Comparison of ENCODE assay signal across 1 cellular context in genomic region chr5:142548739-142549275, GRCh38.
A peak's percentile ranks its signal among the peaks of the same experiment; 100 is the strongest.
TF ChIP-seq lines count a peak whose summit lies in the region.

No MANE protein-coding gene starts in this region.

TF ChIP-seq in HEK293, 187 proteins besides CTCF, POLR2A, EP300 and RAD21 (continued from another document):
- TF ChIP-seq, protein P1, sequence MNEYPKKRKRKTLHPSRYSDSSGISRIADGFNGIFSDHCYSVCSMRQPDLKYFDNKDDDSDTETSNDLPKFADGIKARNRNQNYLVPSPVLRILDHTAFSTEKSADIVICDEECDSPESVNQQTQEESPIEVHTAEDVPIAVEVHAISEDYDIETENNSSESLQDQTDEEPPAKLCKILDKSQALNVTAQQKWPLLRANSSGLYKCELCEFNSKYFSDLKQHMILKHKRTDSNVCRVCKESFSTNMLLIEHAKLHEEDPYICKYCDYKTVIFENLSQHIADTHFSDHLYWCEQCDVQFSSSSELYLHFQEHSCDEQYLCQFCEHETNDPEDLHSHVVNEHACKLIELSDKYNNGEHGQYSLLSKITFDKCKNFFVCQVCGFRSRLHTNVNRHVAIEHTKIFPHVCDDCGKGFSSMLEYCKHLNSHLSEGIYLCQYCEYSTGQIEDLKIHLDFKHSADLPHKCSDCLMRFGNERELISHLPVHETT (tag by site-specific recombination; IDR thresholded peaks at IDR 0.05): 0 out of 2 replicates have a peak, but pooled peaks have one; percentile 42
- TF ChIP-seq ZNF274 (IDR thresholded peaks at IDR 0.05; ENCODE audit: low read length) (no peak), ZNF274 (tag by site-specific recombination; IDR thresholded peaks at IDR 0.05; ENCODE audit: borderline replicate concordance) (no peak), HOXC10 (CRISPR knock-in tag; IDR thresholded peaks at IDR 0.05) (no peak), MEIS1 (CRISPR knock-in tag; IDR thresholded peaks at IDR 0.05; ENCODE audit: borderline replicate concordance) (no peak), ZNF558 (tag by site-specific recombination; IDR thresholded peaks at IDR 0.05) (no peak), RBAK (tag by site-specific recombination; IDR thresholded peaks at IDR 0.05) (no peak), ZSCAN23 (tag by site-specific recombination; IDR thresholded peaks at IDR 0.05) (no peak), SCRT1 (tag by site-specific recombination; IDR thresholded peaks at IDR 0.05; ENCODE audit: borderline replicate concordance) (no peak), ZNF785 (tag by site-specific recombination; IDR thresholded peaks at IDR 0.05) (no peak), ZNF2 (tag by site-specific recombination; IDR thresholded peaks at IDR 0.05) (0 out of 2 replicates have a peak, but pooled peaks have one; percentile 59), ZNF23 (tag by site-specific recombination; IDR thresholded peaks at IDR 0.05; ENCODE audit: borderline replicate concordance) (no peak), TSHZ1 (tag by site-specific recombination; IDR thresholded peaks at IDR 0.05; ENCODE audit: borderline replicate concordance) (no peak), SP7 (tag by site-specific recombination; IDR thresholded peaks at IDR 0.05) (peak; percentile 31; the same call in 1 of the 2 replicates), GFI1B (tag by site-specific recombination; IDR thresholded peaks at IDR 0.05) (no peak), ZNF830 (tag by site-specific recombination; IDR thresholded peaks at IDR 0.05; ENCODE audit: low read depth) (no peak), ZNF302 (tag by site-specific recombination; IDR thresholded peaks at IDR 0.05; ENCODE audit: low read depth) (no peak), ZNF248 (tag by site-specific recombination; IDR thresholded peaks at IDR 0.05) (no peak), ZNF292 (tag by site-specific recombination; IDR thresholded peaks at IDR 0.05; ENCODE audit: borderline replicate concordance, low read depth) (no peak), ZSCAN30 (tag by site-specific recombination; IDR thresholded peaks at IDR 0.05) (peak; percentile 82; the same call in 1 of the 2 replicates), ZFHX2 (tag by site-specific recombination; conservative IDR thresholded peaks at IDR 0.05) (no peak), ZNF518A (tag by site-specific recombination; conservative IDR thresholded peaks at IDR 0.05; ENCODE audit: low read depth) (0 out of 2 replicates have a peak, but pooled peaks have one; percentile 32), OSR2 (tag by site-specific recombination; IDR thresholded peaks at IDR 0.05) (no peak), ZEB2 (tag by site-specific recombination; IDR thresholded peaks at IDR 0.05) (peak; percentile 51; the same call in 1 of the 2 replicates), ZNF692 (tag by site-specific recombination; IDR thresholded peaks at IDR 0.05) (peak; percentile 60), ZNF654 (tag by site-specific recombination; IDR thresholded peaks at IDR 0.05; ENCODE audit: low read depth) (peak; percentile 97), IKZF3 (tag by site-specific recombination; IDR thresholded peaks at IDR 0.05) (peak; percentile 54; the same call in 1 of the 2 replicates), ZBTB48 (tag by site-specific recombination; IDR thresholded peaks at IDR 0.05) (peak; percentile 37; the same call in 1 of the 2 replicates), ZNF133 (tag by site-specific recombination; IDR thresholded peaks at IDR 0.05) (no peak), ZNF585B (tag by site-specific recombination; IDR thresholded peaks at IDR 0.05) (no peak), HOXA7 (CRISPR knock-in tag; IDR thresholded peaks at IDR 0.05; ENCODE audit: borderline replicate concordance) (no peak), KLF7 (tag by site-specific recombination; IDR thresholded peaks at IDR 0.05; ENCODE audit: borderline replicate concordance) (no peak), KLF9 (tag by site-specific recombination; IDR thresholded peaks at IDR 0.05; ENCODE audit: low read depth) (no peak), ZNF747 (tag by site-specific recombination; IDR thresholded peaks at IDR 0.05) (no peak), ZSCAN16 (tag by site-specific recombination; IDR thresholded peaks at IDR 0.05) (no peak), ZNF184 (tag by site-specific recombination; IDR thresholded peaks at IDR 0.05) (no peak), ZNF114 (tag by site-specific recombination; IDR thresholded peaks at IDR 0.05) (no peak), ZNF600 (tag by site-specific recombination; IDR thresholded peaks at IDR 0.05) (0 out of 2 replicates have a peak, but pooled peaks have one; percentile 39), YY1 (tag by site-specific recombination; IDR thresholded peaks at IDR 0.05) (no peak), ZNF610 (tag by site-specific recombination; IDR thresholded peaks at IDR 0.05; ENCODE audit: borderline replicate concordance) (no peak)
- TF ChIP-seq, protein P2, sequence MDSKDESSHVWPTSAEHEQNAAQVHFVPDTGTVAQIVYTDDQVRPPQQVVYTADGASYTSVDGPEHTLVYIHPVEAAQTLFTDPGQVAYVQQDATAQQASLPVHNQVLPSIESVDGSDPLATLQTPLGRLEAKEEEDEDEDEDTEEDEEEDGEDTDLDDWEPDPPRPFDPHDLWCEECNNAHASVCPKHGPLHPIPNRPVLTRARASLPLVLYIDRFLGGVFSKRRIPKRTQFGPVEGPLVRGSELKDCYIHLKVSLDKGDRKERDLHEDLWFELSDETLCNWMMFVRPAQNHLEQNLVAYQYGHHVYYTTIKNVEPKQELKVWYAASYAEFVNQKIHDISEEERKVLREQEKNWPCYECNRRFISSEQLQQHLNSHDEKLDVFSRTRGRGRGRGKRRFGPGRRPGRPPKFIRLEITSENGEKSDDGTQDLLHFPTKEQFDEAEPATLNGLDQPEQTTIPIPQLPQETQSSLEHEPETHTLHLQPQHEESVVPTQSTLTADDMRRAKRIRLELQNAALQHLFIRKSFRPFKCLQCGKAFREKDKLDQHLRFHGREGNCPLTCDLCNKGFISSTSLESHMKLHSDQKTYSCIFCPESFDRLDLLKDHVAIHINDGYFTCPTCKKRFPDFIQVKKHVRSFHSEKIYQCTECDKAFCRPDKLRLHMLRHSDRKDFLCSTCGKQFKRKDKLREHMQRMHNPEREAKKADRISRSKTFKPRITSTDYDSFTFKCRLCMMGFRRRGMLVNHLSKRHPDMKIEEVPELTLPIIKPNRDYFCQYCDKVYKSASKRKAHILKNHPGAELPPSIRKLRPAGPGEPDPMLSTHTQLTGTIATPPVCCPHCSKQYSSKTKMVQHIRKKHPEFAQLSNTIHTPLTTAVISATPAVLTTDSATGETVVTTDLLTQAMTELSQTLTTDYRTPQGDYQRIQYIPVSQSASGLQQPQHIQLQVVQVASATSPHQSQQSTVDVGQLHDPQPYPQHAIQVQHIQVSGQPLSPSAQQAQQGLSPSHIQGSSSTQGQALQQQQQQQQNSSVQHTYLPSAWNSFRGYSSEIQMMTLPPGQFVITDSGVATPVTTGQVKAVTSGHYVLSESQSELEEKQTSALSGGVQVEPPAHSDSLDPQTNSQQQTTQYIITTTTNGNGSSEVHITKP (tag by site-specific recombination; IDR thresholded peaks at IDR 0.05): no peak
- TF ChIP-seq, protein P3, sequence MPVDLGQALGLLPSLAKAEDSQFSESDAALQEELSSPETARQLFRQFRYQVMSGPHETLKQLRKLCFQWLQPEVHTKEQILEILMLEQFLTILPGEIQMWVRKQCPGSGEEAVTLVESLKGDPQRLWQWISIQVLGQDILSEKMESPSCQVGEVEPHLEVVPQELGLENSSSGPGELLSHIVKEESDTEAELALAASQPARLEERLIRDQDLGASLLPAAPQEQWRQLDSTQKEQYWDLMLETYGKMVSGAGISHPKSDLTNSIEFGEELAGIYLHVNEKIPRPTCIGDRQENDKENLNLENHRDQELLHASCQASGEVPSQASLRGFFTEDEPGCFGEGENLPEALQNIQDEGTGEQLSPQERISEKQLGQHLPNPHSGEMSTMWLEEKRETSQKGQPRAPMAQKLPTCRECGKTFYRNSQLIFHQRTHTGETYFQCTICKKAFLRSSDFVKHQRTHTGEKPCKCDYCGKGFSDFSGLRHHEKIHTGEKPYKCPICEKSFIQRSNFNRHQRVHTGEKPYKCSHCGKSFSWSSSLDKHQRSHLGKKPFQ (tag by site-specific recombination; IDR thresholded peaks at IDR 0.05): no peak
